In the genomic region with DNA sequence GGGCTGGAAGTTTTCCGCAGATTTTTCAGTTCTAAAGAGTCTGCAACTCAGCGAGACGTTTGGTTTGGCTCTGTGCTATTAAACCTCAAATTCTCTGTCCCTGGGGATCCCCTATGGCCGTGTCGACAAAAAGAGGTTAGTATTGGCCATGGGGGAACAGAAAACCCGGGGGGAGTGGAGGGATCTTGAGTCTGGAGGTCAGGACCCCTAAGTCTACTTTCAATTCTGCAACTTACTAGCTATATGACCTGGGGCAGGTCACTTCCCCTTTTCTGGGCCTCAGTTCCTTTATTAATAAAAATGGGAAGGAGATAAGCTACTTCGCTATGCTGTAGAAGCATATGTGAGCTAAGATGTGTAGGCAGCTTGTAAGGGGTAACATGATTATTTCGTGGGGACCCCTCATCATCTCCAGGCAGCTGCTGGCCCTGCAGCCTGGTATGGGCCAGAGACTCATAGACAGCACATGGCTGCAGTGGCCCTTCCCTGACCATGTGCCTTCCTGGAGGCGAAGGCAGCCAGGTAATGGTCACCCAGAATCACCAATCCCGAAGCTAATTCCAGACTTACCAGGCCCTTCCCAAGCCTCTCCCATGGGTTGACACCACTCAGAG, we compare ENCODE assay signal across 12 cellular contexts. TPM values are rescaled to one million over a fixed set of nuclear protein-coding genes. Genes with fewer than 3 reads are reported as not detected.
DNase-seq lines count a peak whose midpoint lies in the region; ATAC-seq and TF ChIP-seq lines count a peak whose summit lies in the region.
"Had no signal": no experiment of that assay in that cellular context is flagged by ENCODE, and none has a peak within 500 bp of the region (broad histone marks: within the 10 kb centered on the region; RNA-seq: fewer than 3 reads in every experiment).

No MANE protein-coding gene starts in this region.

- no peaks in the 10 kb centered on the region for H3K27me3 Mint-ChIP-seq in activated CD4-positive, alpha-beta T cell treated with anti-CD3 and anti-CD28 coated beads, Interleukin-2, amount 10 ng/mL, durations not matched to agents 24 days and 14 days

- peak overlapping the region; percentile 81 for H3K4me2 ChIP-seq in OCI-LY3 (ENCODE audit: low read length)
- no peak overlapping the region for H3K4me2 ChIP-seq in hepatocyte

- peak overlapping the region; percentile 88 for H3K27ac ChIP-seq in OCI-LY3 (ENCODE audit: low read length)
- H3K27ac ChIP-seq in stomach smooth muscle (ENCODE audit: low read length) = peak overlapping the region; percentile 60
- H3K27ac ChIP-seq in hepatocyte = no peak overlapping the region

- H3K4me3 ChIP-seq in OCI-LY3 (ENCODE audit: low read length) (peak overlapping the region; percentile 54), stomach smooth muscle (ENCODE audit: low read length in 2 of 2) (no peak overlapping the region), hepatocyte (no peak overlapping the region)

- peaks cover 30% of the 10 kb centered on the region for H3K36me3 Mint-ChIP-seq in activated CD4-positive, alpha-beta T cell treated with anti-CD3 and anti-CD28 coated beads, Interleukin-2, amount 10 ng/mL, durations not matched to agents 24 days and 14 days (ENCODE audit: low read depth)

- peaks cover 12% of the 10 kb centered on the region for H3K9me3 Mint-ChIP-seq in activated CD4-positive, alpha-beta T cell treated with anti-CD3 and anti-CD28 coated beads, Interleukin-2, amount 10 ng/mL, durations not matched to agents 24 days and 14 days
- H3K9me3 Mint-ChIP-seq: activated T-helper 2 cell treated with anti-CD3 and anti-CD28 coated beads, Interferon-gamma antibody, Interleukin-2, Interleukin-4, amounts not matched to agents 10 μg/mL and 5 μg/mL and 100 μg/mL, durations not matched to agents 14 hours and 24 hours and 36 hours had no signal

- H3K9me2 ChIP-seq in hepatocyte (replicated peaks; ENCODE audit: insufficient read depth) = no peaks in the 10 kb centered on the region

- intact Hi-C loops in activated CD4-positive, alpha-beta T cell treated with anti-CD3 and anti-CD28 coated beads, Interleukin-2, amount 10 ng/mL, durations not matched to agents 24 days and 14 days (cut with micrococcal nuclease) = no loop called here

- no peak for DNase-seq in activated CD4-positive, alpha-beta T cell treated with anti-CD3 and anti-CD28 coated beads, Interleukin-2, amount 10 ng/mL, durations not matched to agents 24 days and 14 days
- no peak for DNase-seq in activated CD4-positive, alpha-beta T cell treated with anti-CD3 and anti-CD28 coated beads, Interleukin-2, amount 50 U/mL, for 4 hours
- no peak for DNase-seq in NCI-H2107 (lab: John Stamatoyannopoulos, UW)
- DNase-seq in hepatocyte (ENCODE audit: low spot score) = no peak
- DNase-seq in GM19240 (ENCODE audit: insufficient read length, low spot score) = no peak
- DNase-seq: GOT3, retina had no signal

- 80% methylated on average over 10 of the region's 10 CpGs for WGBS in hepatocyte (ENCODE audit: low lambda C conversion rate, missing lambda C conversion rate)

- peak overlapping the region; percentile 100 for H3K27ac Mint-ChIP-seq in activated CD4-positive, alpha-beta T cell treated with anti-CD3 and anti-CD28 coated beads, Interleukin-2, amount 10 ng/mL, durations not matched to agents 24 days and 14 days

- no peaks in the 10 kb centered on the region for H3K79me2 ChIP-seq in OCI-LY3 (ENCODE audit: low read length)
- no peaks in the 10 kb centered on the region for H3K79me2 ChIP-seq in hepatocyte

- peaks cover 78% of the 10 kb centered on the region for H3K4me1 Mint-ChIP-seq in activated CD4-positive, alpha-beta T cell treated with anti-CD3 and anti-CD28 coated beads, Interleukin-2, amount 10 ng/mL, durations not matched to agents 24 days and 14 days

- peaks cover 95% of the 10 kb centered on the region for H3K4me1 ChIP-seq in OCI-LY3 (ENCODE audit: low read length)
- H3K4me1 ChIP-seq in stomach smooth muscle (ENCODE audit: control insufficient read depth, insufficient read depth, low read length) = peaks cover 85% of the 10 kb centered on the region
- no peaks in the 10 kb centered on the region for H3K4me1 ChIP-seq in hepatocyte (ENCODE audit: insufficient read depth)

- no peak for TF ChIP-seq CTCF in OCI-LY3 (IDR thresholded peaks at IDR 0.05; ENCODE audit: low read depth, low read length)
- TF ChIP-seq CTCF in hepatocyte (IDR thresholded peaks at IDR 0.05; ENCODE audit: poor library complexity) = no peak

- peak; percentile 35 for ATAC-seq in HG02981 (IDR thresholded peaks at IDR 0.05; ENCODE audit: unreplicated experiment)

- H3K9ac ChIP-seq in OCI-LY3 (ENCODE audit: low read length) (peak overlapping the region; percentile 77), stomach smooth muscle (ENCODE audit: low read length in 2 of 2) (no peak overlapping the region)

- peaks cover 28% of the 10 kb centered on the region for H3K27me3 ChIP-seq in OCI-LY3 (ENCODE audit: low read depth, low read length)
- H3K27me3 ChIP-seq in stomach smooth muscle (ENCODE audit: control insufficient read depth in 1 of 2, insufficient read depth in 2 of 2, low read length in 2 of 2) = no peaks in the 10 kb centered on the region
- no peaks in the 10 kb centered on the region for H3K27me3 ChIP-seq in hepatocyte

- no peak overlapping the region for H2AFZ ChIP-seq in OCI-LY3 (ENCODE audit: low read depth, low read length)
- no peak overlapping the region for H2AFZ ChIP-seq in hepatocyte

- no peak overlapping the region for H3K4me3 Mint-ChIP-seq in activated CD4-positive, alpha-beta T cell treated with anti-CD3 and anti-CD28 coated beads, Interleukin-2, amount 10 ng/mL, durations not matched to agents 24 days and 14 days

- H3K36me3 ChIP-seq in OCI-LY3 (replicated peaks; ENCODE audit: low read depth, low read length) = no peaks in the 10 kb centered on the region
- peaks cover 18 to 20% of the 10 kb centered on the region in 2 donors for H3K36me3 ChIP-seq in stomach smooth muscle (ENCODE audit: control insufficient read depth in 2 of 2, insufficient read depth in 2 of 2, low read length in 2 of 2)
- no peaks in the 10 kb centered on the region for H3K36me3 ChIP-seq in hepatocyte (replicated peaks; ENCODE audit: insufficient read depth, low read depth)

- no peaks in the 10 kb centered on the region for H3K9me3 ChIP-seq in OCI-LY3 (ENCODE audit: insufficient read depth, low read length)
- no peaks in the 10 kb centered on the region for H3K9me3 ChIP-seq in stomach smooth muscle (ENCODE audit: control insufficient read depth in 2 of 2, low read length in 2 of 2)
- no peaks in the 10 kb centered on the region for H3K9me3 ChIP-seq in hepatocyte (ENCODE audit: low read depth)

- H4K20me1 ChIP-seq in OCI-LY3 (ENCODE audit: insufficient read depth, low read length) (no peaks in the 10 kb centered on the region), hepatocyte (ENCODE audit: insufficient read depth, poor library complexity, severe bottlenecking) (no peaks in the 10 kb centered on the region)

RNA-seq across cellular contexts. Expression of gene ASB2, which starts 8.6 kb away (rescaled TPM):
- 21.1 and 21.6 TPM in 2 replicates for total RNA-seq in activated CD4-positive, alpha-beta T cell treated with anti-CD3 and anti-CD28 coated beads, Interleukin-2, amount 10 ng/mL, durations not matched to agents 24 days and 14 days
- 0.53 and 1.8 TPM in 2 replicates for total RNA-seq in hepatocyte
- polyA plus RNA-seq in hepatocyte = 0.27 and 0.32 TPM in 2 replicates
- total RNA-seq: temporal lobe had no signal

RNA-seq across cellular contexts. Expression of gene CCDC197, which starts 29.4 kb away (rescaled TPM):
- not detected in 2 replicates for total RNA-seq in activated CD4-positive, alpha-beta T cell treated with anti-CD3 and anti-CD28 coated beads, Interleukin-2, amount 10 ng/mL, durations not matched to agents 24 days and 14 days
- not detected in 2 replicates for total RNA-seq in hepatocyte
- polyA plus RNA-seq in hepatocyte = not detected in 2 replicates
- total RNA-seq: temporal lobe had no signal

RNA-seq across cellular contexts. Expression of gene FAM181A, which starts 40.6 kb away (rescaled TPM):
- not detected in 2 replicates for total RNA-seq in activated CD4-positive, alpha-beta T cell treated with anti-CD3 and anti-CD28 coated beads, Interleukin-2, amount 10 ng/mL, durations not matched to agents 24 days and 14 days
- not detected in 2 replicates for total RNA-seq in hepatocyte
- polyA plus RNA-seq in hepatocyte = 0.90 TPM in 1 of 2 replicates, not detected in the other
- total RNA-seq: activated T-helper 2 cell treated with anti-CD3 and anti-CD28 coated beads, Interferon-gamma antibody, Interleukin-2, Interleukin-4, amounts not matched to agents 10 μg/mL and 5 μg/mL and 100 μg/mL, durations not matched to agents 14 hours and 24 hours and 36 hours had no signal

RNA-seq across cellular contexts. Expression of gene OTUB2, which starts 58.4 kb away (rescaled TPM):
- 1.3 and 1.7 TPM in 2 replicates for total RNA-seq in activated CD4-positive, alpha-beta T cell treated with anti-CD3 and anti-CD28 coated beads, Interleukin-2, amount 10 ng/mL, durations not matched to agents 24 days and 14 days
- 2.1 and 2.7 TPM in 2 replicates for total RNA-seq in hepatocyte
- polyA plus RNA-seq in hepatocyte = 1.5 and 2.8 TPM in 2 replicates
